Comparison of ENCODE assay signal across 8 cellular contexts in the genomic region with DNA sequence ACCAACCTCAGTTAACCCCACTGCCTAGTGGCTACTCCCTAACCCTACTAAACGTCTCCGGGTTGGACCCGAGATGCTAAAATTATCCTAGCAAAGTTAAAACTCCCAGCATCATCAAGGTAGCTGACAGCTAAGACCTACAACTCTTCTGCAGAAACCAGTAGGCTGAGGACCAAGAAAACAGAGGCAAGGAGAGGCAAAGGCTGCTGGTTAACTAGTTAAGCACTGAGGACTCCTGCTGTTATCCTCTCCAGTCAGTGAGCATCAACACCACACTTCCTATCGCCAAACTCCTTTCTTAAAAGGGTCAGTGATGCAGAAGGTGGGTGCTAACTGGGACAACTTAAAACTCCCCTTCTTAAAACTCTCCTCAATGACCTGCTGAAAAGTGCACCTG. TPM values are rescaled to one million over a fixed set of nuclear protein-coding genes. Genes with fewer than 3 reads are reported as not detected.
DNase-seq lines count a peak whose midpoint lies in the region; ATAC-seq and TF ChIP-seq lines count a peak whose summit lies in the region.
"Had no signal": no experiment of that assay in that cellular context is flagged by ENCODE, and none has a peak within 500 bp of the region (broad histone marks: within the 10 kb centered on the region; RNA-seq: fewer than 3 reads in every experiment).

No MANE protein-coding gene starts in this region.

- DNase-seq in H9: no peak
- peak; percentile 22 for DNase-seq in RPMI7951 (ENCODE audit: low read depth)
- DNase-seq in esophagus muscularis mucosa (ENCODE audit: extremely low spot score): peak; percentile 88
- DNase-seq in NCI-H2171 (lab: John Stamatoyannopoulos, UW): no peak
- DNase-seq in activated CD4-positive, alpha-beta T cell treated with anti-CD3 and anti-CD28 coated beads, Interleukin-2, amount 50 U/mL, for 1 hour: no peak
- DNase-seq: NCI-H1694 had no signal

- no peak overlapping the region for H4K91ac ChIP-seq in H9 (ENCODE audit: insufficient read length, low read depth, low read length)

- H3K79me2 ChIP-seq in H9 (ENCODE audit: insufficient read depth, low read length): peaks cover 27% of the 10 kb centered on the region

- no peaks in the 10 kb centered on the region for H3K27me3 ChIP-seq in H9 (ENCODE audit: insufficient read depth, low read length)
- H3K27me3 ChIP-seq in esophagus muscularis mucosa: no peaks in the 10 kb centered on the region
- H3K27me3 ChIP-seq in skeletal muscle satellite cell (ENCODE audit: control insufficient read depth, insufficient read depth, low read length): no peaks in the 10 kb centered on the region

- H4K8ac ChIP-seq in H9 (replicated peaks; ENCODE audit: insufficient read length, low read depth, low read length): no peak overlapping the region

- H3K23me2 ChIP-seq in H9 (ENCODE audit: insufficient read length, low read depth, low read length, poor library complexity, severe bottlenecking): peaks cover 40% of the 10 kb centered on the region

- no peak overlapping the region for H4K5ac ChIP-seq in H9 (ENCODE audit: insufficient read length, low read depth, low read length)

- no peak for TF ChIP-seq CTCF in H9 (conservative IDR thresholded peaks at IDR 0.05)
- no peak for TF ChIP-seq CTCF in esophagus muscularis mucosa (IDR thresholded peaks at IDR 0.05)

- no peak overlapping the region for H3K56ac ChIP-seq in H9 (ENCODE audit: insufficient read length, low read depth, low read length)

- peaks cover 55 to 61% of the 10 kb centered on the region in 2 experiments for H3K4me1 Mint-ChIP-seq in H9

- peaks cover 4% of the 10 kb centered on the region; the same call in 1 of the 2 replicates for H3K27me3 Mint-ChIP-seq in H9 (ENCODE audit: low read depth)

- H3K4me3 ChIP-seq in esophagus muscularis mucosa: peak overlapping the region; percentile 78 to 96 (median 88)
- peak overlapping the region; percentile 92 for H3K4me3 ChIP-seq in skeletal muscle satellite cell (ENCODE audit: low read length)

- H3K4me3 Mint-ChIP-seq in H9: peak overlapping the region; percentile 98 to 99

- H4K20me1 ChIP-seq in H9 (ENCODE audit: control insufficient read depth, insufficient read depth, insufficient read length): no peaks in the 10 kb centered on the region

- H2BK120ac ChIP-seq in H9 (ENCODE audit: low read depth, low read length, poor library complexity, severe bottlenecking): no peak overlapping the region

- H3K79me1 ChIP-seq in H9 (ENCODE audit: insufficient read depth, low read depth, low read length, poor library complexity, severe bottlenecking): no peaks in the 10 kb centered on the region

- ATAC-seq in GM18502 (IDR thresholded peaks at IDR 0.05; ENCODE audit: poor library complexity, unreplicated experiment): no peak

- H3K4me1 ChIP-seq in H9 (ENCODE audit: insufficient read depth, low read length) (peaks cover 3% of the 10 kb centered on the region), esophagus muscularis mucosa (peaks cover 27 to 49% (median 40%) of the 10 kb centered on the region in 4 donors), skeletal muscle satellite cell (ENCODE audit: control insufficient read depth, insufficient read depth, low read length) (peaks cover 20% of the 10 kb centered on the region)

- H2AK5ac ChIP-seq in H9 (ENCODE audit: insufficient read length, low read length): no peak overlapping the region

- H3K27ac Mint-ChIP-seq in H9: peak overlapping the region in 2 of 3 experiments; percentile 70 to 100; a peak in 4 of 7 replicates

- no peak overlapping the region for H2BK5ac ChIP-seq in H9 (ENCODE audit: insufficient read length, low read length)

- no peaks in the 10 kb centered on the region for H3K9me3 Mint-ChIP-seq in H9

- no CpG with 5 or more reads among the region's 4 CpGs for WGBS in H9 (ENCODE audit: extremely low coverage, insufficient read length, low lambda C conversion rate)
- 23% methylated on average over 4 of the region's 4 CpGs for WGBS in esophagus muscularis mucosa

- intact Hi-C loops in esophagus muscularis mucosa (cut with DNase I): loop anchor here (10.0 kb wide), 1 partner anchor 185 kb away; no protein-coding TSS in a partner anchor

- no peak overlapping the region for H2AFZ ChIP-seq in H9 (ENCODE audit: low read length)

- H3K27ac ChIP-seq in H9 (ENCODE audit: insufficient read length, low read depth, low read length): no peak overlapping the region
- H3K27ac ChIP-seq in esophagus muscularis mucosa (replicated peaks in 1 of 4): peak overlapping the region; percentile 87 to 92 (median 90)

- H2BK20ac ChIP-seq in H9 (ENCODE audit: low read depth, low read length, poor library complexity, severe bottlenecking): no peak overlapping the region

- no peak overlapping the region for H3K4ac ChIP-seq in H9 (ENCODE audit: low read depth, low read length)

- H3T11ph ChIP-seq in H9 (ENCODE audit: low read length): no peak overlapping the region

- H3K9me3 ChIP-seq in H9 (ENCODE audit: control insufficient read depth, low read depth, low read length): no peaks in the 10 kb centered on the region
- H3K9me3 ChIP-seq in esophagus muscularis mucosa: no peaks in the 10 kb centered on the region
- no peaks in the 10 kb centered on the region for H3K9me3 ChIP-seq in skeletal muscle satellite cell (replicated peaks; ENCODE audit: low read length)

- H3K36me3 ChIP-seq in esophagus muscularis mucosa: no peaks in the 10 kb centered on the region
- H3K36me3 ChIP-seq in skeletal muscle satellite cell (ENCODE audit: insufficient read depth, low read length): no peaks in the 10 kb centered on the region

- no peak overlapping the region for H3K18ac ChIP-seq in H9 (ENCODE audit: insufficient read length, low read depth, low read length)

- no peak for TF ChIP-seq EP300 in esophagus muscularis mucosa (IDR thresholded peaks at IDR 0.05)

- peaks cover 13 to 19% (median 15%) of the 10 kb centered on the region in 3 experiments for H3K36me3 Mint-ChIP-seq in H9 (ENCODE audit: insufficient read depth in 1 of 3, low read depth in 3 of 3)

- no peak overlapping the region for H3K14ac ChIP-seq in H9 (ENCODE audit: insufficient read depth, low read length)

- H3K23ac ChIP-seq in H9 (ENCODE audit: insufficient read length, low read depth, low read length): no peak overlapping the region

- no peak overlapping the region for H2BK12ac ChIP-seq in H9 (ENCODE audit: insufficient read length, low read depth, low read length)

- H3K4me2 ChIP-seq in H9 (ENCODE audit: insufficient read depth, insufficient read length, low read length) (peak overlapping the region; percentile 93), skeletal muscle satellite cell (ENCODE audit: low read length) (peak overlapping the region; percentile 100)

- no peak overlapping the region for H3K9ac ChIP-seq in H9 (ENCODE audit: extremely low read depth, insufficient read length, low read length)
- H3K9ac ChIP-seq in skeletal muscle satellite cell (ENCODE audit: low read depth, low read length): peak overlapping the region; percentile 74

- TF ChIP-seq POLR2A in esophagus muscularis mucosa (IDR thresholded peaks at IDR 0.05; ENCODE audit: low read depth): no peak

- no peak overlapping the region for H2BK15ac ChIP-seq in H9 (ENCODE audit: low read depth, low read length)

RNA-seq across cellular contexts. Expression of a gene that starts 1.8 kb away (rescaled TPM):
- total RNA-seq in H9 (2021) (18.0 and 19.7 TPM in 2 replicates), esophagus muscularis mucosa (1 to 10 TPM; 4.6 to 8.6 (median 6.4) TPM)
- 4.0 and 5.2 TPM in 2 replicates for total RNA-seq in RPMI7951 (2014; rRNA removed; shearing (Covaris generic))
- total RNA-seq in skeletal muscle satellite cell (2012; rRNA removed): 3.5 and 4.6 TPM in 2 replicates

Comparison
In these comparisons a context has a peak if more than half of its experiments do, and no peak if none do; other contexts are left out.
1. DNase-seq: peak in RPMI7951 (single experiment) and esophagus muscularis mucosa (single experiment); none in H9 (single experiment), NCI-H2171 (single experiment) and activated CD4-positive, alpha-beta T cell treated with anti-CD3 and anti-CD28 coated beads, Interleukin-2, amount 50 U/mL, for 1 hour (single experiment).